Comparison of ENCODE assay signal across 16 cellular contexts in the genomic region with DNA sequence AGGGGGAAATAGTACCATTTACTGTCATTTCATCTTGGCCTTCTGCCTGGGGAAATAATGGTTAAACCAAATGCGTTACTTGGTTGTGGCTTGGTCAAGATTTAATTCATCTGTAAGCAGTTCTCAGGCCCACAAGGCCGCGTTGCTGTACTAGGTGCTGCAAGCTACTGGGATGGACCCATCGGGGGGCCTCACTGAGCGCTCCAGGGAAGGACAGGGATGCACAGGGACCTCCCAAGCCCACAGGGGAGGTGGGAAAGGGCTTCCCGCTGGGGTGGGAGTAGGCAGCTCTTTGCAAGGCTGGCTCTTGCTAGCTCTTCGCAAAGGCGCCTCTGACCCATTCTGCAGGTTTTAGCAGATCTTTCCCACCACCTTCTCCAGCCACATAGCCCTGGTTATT. TPM values are rescaled to one million over a fixed set of nuclear protein-coding genes. Genes with fewer than 3 reads are reported as not detected.
DNase-seq lines count a peak whose midpoint lies in the region; ATAC-seq and TF ChIP-seq lines count a peak whose summit lies in the region.
"Had no signal": no experiment of that assay in that cellular context is flagged by ENCODE, and none has a peak within 500 bp of the region (broad histone marks: within the 10 kb centered on the region; RNA-seq: fewer than 3 reads in every experiment).

No MANE protein-coding gene starts in this region.

- H3K4me1 ChIP-seq in GM23338 (ENCODE audit: insufficient read depth) (peaks cover 83% of the 10 kb centered on the region), HUES6 (ENCODE audit: control insufficient read depth, insufficient read depth, low read length) (peaks cover 87% of the 10 kb centered on the region), iPS DF 6.9 (ENCODE audit: control insufficient read depth, insufficient read depth, low read length) (peaks cover 29% of the 10 kb centered on the region), smooth muscle cell (ENCODE audit: low read depth) (peaks cover 38% of the 10 kb centered on the region)
- H3K4me1 ChIP-seq: BE2C had no signal

- H3K9me3 ChIP-seq in HUES6 (ENCODE audit: control insufficient read depth, insufficient read depth, low read depth, low read length) (no peaks in the 10 kb centered on the region; the same call in 1 of the 2 replicates), iPS DF 6.9 (ENCODE audit: control insufficient read depth, insufficient read depth, low read length) (no peaks in the 10 kb centered on the region), smooth muscle cell (replicated peaks; ENCODE audit: low read depth) (no peaks in the 10 kb centered on the region)
- H3K9me3 ChIP-seq: BE2C had no signal

- H3F3A ChIP-seq in GM23338 (replicated peaks; ENCODE audit: low read depth) (peaks cover 15% of the 10 kb centered on the region), smooth muscle cell (ENCODE audit: low read depth) (peaks cover 22% of the 10 kb centered on the region)

- peak overlapping the region; percentile 53 for H3K4me2 ChIP-seq in GM23338
- no peak overlapping the region for H3K4me2 ChIP-seq in smooth muscle cell

- no peak for ATAC-seq in GM23338
- ATAC-seq in HG03469 (IDR thresholded peaks at IDR 0.05; ENCODE audit: unreplicated experiment), result no peak
- ATAC-seq: GM12878, HCT116 had no signal

- peaks cover 85% of the 10 kb centered on the region for H3K4me1 Mint-ChIP-seq in GM23338
- H3K4me1 Mint-ChIP-seq: CD4-positive, alpha-beta memory T cell; IgD-negative memory B cell had no signal

- DNase-seq in GM23338 (ENCODE audit: low spot score) (no peak), iPS DF 6.9 (ENCODE audit: low read depth, low spot score) (no peak), smooth muscle cell (lab: John Stamatoyannopoulos, UW; ENCODE audit: unreplicated experiment) (no peak), NCI-H1105 (lab: John Stamatoyannopoulos, UW) (no peak), NCI-H748 treated with DMSO at 0.1 percent for 48 hours (lab: John Stamatoyannopoulos, UW) (no peak)
- DNase-seq: BE2C; CD4-positive, alpha-beta memory T cell; DMS79; GOT3 had no signal

- H3K36me3 ChIP-seq in GM23338 (ENCODE audit: insufficient read depth) (no peaks in the 10 kb centered on the region), HUES6 (ENCODE audit: control insufficient read depth, insufficient read depth, low read length) (peaks cover 24% of the 10 kb centered on the region), iPS DF 6.9 (ENCODE audit: control insufficient read depth, insufficient read depth, low read length) (no peaks in the 10 kb centered on the region), smooth muscle cell (ENCODE audit: low read depth) (no peaks in the 10 kb centered on the region)
- H3K36me3 ChIP-seq: BE2C had no signal

- H3K27ac ChIP-seq in GM23338 (ENCODE audit: low read depth) (peak overlapping the region; percentile 95), HUES6 (ENCODE audit: low read depth, low read length) (peak overlapping the region; percentile 86; the same call in 1 of the 2 replicates), iPS DF 6.9 (ENCODE audit: low read length) (peak overlapping the region; percentile 18), smooth muscle cell (ENCODE audit: low read depth) (peak overlapping the region; percentile 30)
- H3K27ac ChIP-seq: C4-2B, HL-60 had no signal

- H3K9me3 Mint-ChIP-seq in GM23338, result no peaks in the 10 kb centered on the region; the same call in 2 of the 3 replicates
- H3K9me3 Mint-ChIP-seq: CD4-positive, alpha-beta memory T cell had no signal

- H3K36me3 Mint-ChIP-seq in GM23338 (ENCODE audit: low read depth), result peaks cover 58% of the 10 kb centered on the region
- H3K36me3 Mint-ChIP-seq: CD4-positive, alpha-beta memory T cell; IgD-negative memory B cell had no signal

- no peaks in the 10 kb centered on the region for H3K9me2 ChIP-seq in GM23338 (ENCODE audit: insufficient read depth)

- peak overlapping the region; percentile 47; the same call in 1 of the 2 replicates for H3K27ac Mint-ChIP-seq in GM23338
- H3K27ac Mint-ChIP-seq: CD4-positive, alpha-beta memory T cell; IgD-negative memory B cell had no signal

- no CpG with 5 or more reads among the region's 8 CpGs for WGBS in iPS DF 6.9 (ENCODE audit: insufficient coverage, insufficient read length)
- WGBS in smooth muscle cell (ENCODE audit: low lambda C conversion rate), result 80% methylated on average over 8 of the region's 8 CpGs

- TF ChIP-seq CTCF in GM23338 (conservative IDR thresholded peaks at IDR 0.05; ENCODE audit: low read depth in 2 of 2) (no peak), smooth muscle cell (IDR thresholded peaks at IDR 0.05; ENCODE audit: borderline replicate concordance, insufficient read depth, poor library complexity, severe bottlenecking) (no peak)

- H3K4me3 ChIP-seq in GM23338 (no peak overlapping the region), HUES6 (ENCODE audit: low read depth, low read length) (no peak overlapping the region), iPS DF 6.9 (ENCODE audit: low read length) (no peak overlapping the region), smooth muscle cell (no peak overlapping the region)
- H3K4me3 ChIP-seq: GM12878 had no signal

- no peaks in the 10 kb centered on the region for H3K27me3 ChIP-seq in GM23338 (ENCODE audit: insufficient read depth)
- no peaks in the 10 kb centered on the region for H3K27me3 ChIP-seq in HUES6 (ENCODE audit: control insufficient read depth, insufficient read depth, low read length)
- H3K27me3 ChIP-seq in iPS DF 6.9 (ENCODE audit: control insufficient read depth, insufficient read depth, low read length), result no peaks in the 10 kb centered on the region
- no peaks in the 10 kb centered on the region for H3K27me3 ChIP-seq in smooth muscle cell (ENCODE audit: low read depth)
- H3K27me3 ChIP-seq: BE2C had no signal

- no peak overlapping the region for H3K4me3 Mint-ChIP-seq in GM23338
- H3K4me3 Mint-ChIP-seq: CD4-positive, alpha-beta memory T cell; IgD-negative memory B cell had no signal

- H3K27me3 Mint-ChIP-seq in GM23338 (ENCODE audit: insufficient read depth, low read depth, poor library complexity), result peaks cover 14% of the 10 kb centered on the region

- H2AFZ ChIP-seq in GM23338 (no peak overlapping the region), smooth muscle cell (ENCODE audit: low read depth) (no peak overlapping the region)

- H3K79me2 ChIP-seq in GM23338 (replicated peaks; ENCODE audit: insufficient read depth) (peaks cover 83% of the 10 kb centered on the region), smooth muscle cell (ENCODE audit: low read depth) (peaks cover 96% of the 10 kb centered on the region)

- H4K20me1 ChIP-seq in GM23338 (replicated peaks; ENCODE audit: insufficient read depth) (peaks cover 24% of the 10 kb centered on the region), smooth muscle cell (ENCODE audit: low read depth) (peaks cover 99% of the 10 kb centered on the region)

- H3K9ac ChIP-seq in HUES6 (ENCODE audit: low read length) (no peak overlapping the region), smooth muscle cell (ENCODE audit: low read depth) (no peak overlapping the region)

TF ChIP-seq in GM23338, 12 proteins besides CTCF, POLR2A, EP300 and RAD21 (continues in another document):
- TF ChIP-seq CREB1 (CRISPR knock-in tag; IDR thresholded peaks at IDR 0.05; ENCODE audit: low read depth), result no peak
- no peak for TF ChIP-seq POLR2AphosphoS5 (IDR thresholded peaks at IDR 0.05; ENCODE audit: low read depth)

RNA-seq across cellular contexts. Expression of gene GFPT2, which starts 8.0 kb away (rescaled TPM):
- 103 and 120 TPM in 2 replicates for total RNA-seq in GM23338 (2014; rRNA removed; shearing (Covaris generic))
- polyA plus RNA-seq in GM23338 (2016; fragmentation: Nextera tagmentation; extraction: Ambion mirVana) (74.6 and 82.6 TPM in 2 replicates), smooth muscle cell (163 and 243 TPM in 2 replicates)
- 137 and 168 TPM in 2 replicates for total RNA-seq in smooth muscle cell

RNA-seq across cellular contexts. Expression of gene MAPK9, which starts 53.3 kb away (rescaled TPM):
- total RNA-seq in GM23338 (2014; rRNA removed; shearing (Covaris generic)), result 27.8 and 37.0 TPM in 2 replicates
- polyA plus RNA-seq in GM23338 (2016; fragmentation: Nextera tagmentation; extraction: Ambion mirVana), result 13.6 and 16.8 TPM in 2 replicates
- 40.9 and 43.4 TPM in 2 replicates for total RNA-seq in smooth muscle cell
- polyA plus RNA-seq in smooth muscle cell, result 34.8 and 36.0 TPM in 2 replicates

Comparison
In these comparisons a context has a peak if more than half of its experiments do, and no peak if none do; other contexts are left out.
1. H3K27ac ChIP-seq: peak in every context shown above with its lines; median percentile 95 in GM23338; 86 in HUES6; 30 in smooth muscle cell; 18 in iPS DF 6.9.